In genomic region chr5:141944086-141944485, GRCh38 we compare ENCODE assay signal across 20 cellular contexts. TPM values are rescaled to one million over a fixed set of nuclear protein-coding genes. Genes with fewer than 3 reads are reported as not detected.
"Had no signal": no experiment of that assay in that cellular context is flagged by ENCODE, and none has a peak within 500 bp of the region (broad histone marks: within the 10 kb centered on the region; RNA-seq: fewer than 3 reads in every experiment).

No MANE protein-coding gene starts in this region.

- FAIRE-seq: islet of Langerhans, urothelium cell line had no signal

- H3K27me3 ChIP-seq: esophagus squamous epithelium, left lung, neural progenitor cell, ovary, thyroid gland had no signal

- H3K4me3 ChIP-seq: coronary artery, esophagus squamous epithelium, left lung, lower lobe of right lung, neural progenitor cell, ovary, smooth muscle cell, thyroid gland had no signal

- H3K36me3 ChIP-seq: neural progenitor cell, ovary had no signal

- H3K27ac ChIP-seq: coronary artery, esophagus squamous epithelium, left lung, lower lobe of right lung, neural progenitor cell, ovary, thyroid gland had no signal

- ATAC-seq: left lung; lower lobe of right lung; natural killer cell treated with Interleukin-12 subunit alpha and Interleukin-12 subunit beta and Interleukin-15 and Interleukin-18, amount 100 ng/mL, for 72 hours; right cardiac atrium had no signal

- DNase-seq: effector CD8-positive, alpha-beta T cell; esophagus squamous epithelium; foreskin fibroblast; hippocampal formation; left lung; lower lobe of right lung; mesenchymal stem cell; midbrain; nucleus accumbens; ovary; right cardiac atrium; stimulated activated CD4-positive, alpha-beta T cell treated with anti-CD3 and anti-CD28 coated beads, Interleukin-2, amount 100 ng/mL, for 48 hours; stimulated activated naive CD4-positive, alpha-beta T cell treated with Interleukin-2 at 50 U/mL for 16 hours; thyroid gland had no signal

- H3K9me3 ChIP-seq: esophagus squamous epithelium, left lung, lower lobe of right lung, ovary, thyroid gland had no signal

RNA-seq across cellular contexts. Expression of gene PCDH12, which starts 13.9 kb away (rescaled TPM):
- total RNA-seq: smooth muscle cell had no signal
